In the genomic region with DNA sequence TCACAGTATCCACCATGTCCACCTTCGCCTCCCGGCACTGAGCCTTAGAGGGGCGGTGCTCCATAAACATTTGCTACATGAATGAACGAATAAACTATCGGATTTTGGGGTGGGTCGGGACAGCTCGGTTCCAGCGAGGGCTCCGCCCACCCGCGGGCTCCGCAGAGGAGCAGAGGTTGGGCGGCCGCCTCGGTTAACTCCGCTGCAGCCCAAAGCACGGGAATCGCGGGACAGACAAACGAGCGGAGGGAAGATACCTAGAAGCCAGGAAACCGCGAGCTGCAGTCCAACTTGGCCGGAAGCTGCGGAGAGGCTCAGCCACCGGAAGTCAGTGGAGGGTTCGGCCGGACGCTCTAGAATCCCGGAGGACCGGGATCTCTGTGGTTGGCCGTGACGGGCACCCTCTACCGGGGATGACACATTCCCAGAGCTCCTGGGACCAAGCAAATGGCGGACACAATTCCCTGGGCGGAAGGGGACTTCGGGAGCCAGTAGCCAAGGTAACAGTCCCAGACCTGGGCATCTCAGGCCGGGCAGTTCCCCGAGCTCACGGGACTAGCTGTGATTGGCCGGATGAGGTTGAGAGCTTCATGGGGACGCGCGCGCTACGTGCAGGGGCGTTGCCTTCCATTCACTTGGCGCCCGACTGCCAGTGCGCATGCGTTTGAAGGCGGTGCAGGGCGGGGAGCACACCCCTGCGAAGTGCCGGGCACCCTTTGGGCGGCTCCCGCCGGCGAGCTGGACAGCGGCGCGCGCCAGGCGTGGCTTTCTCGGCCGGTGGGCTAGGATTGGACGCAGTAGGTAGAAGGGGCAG, we compare ENCODE assay signal across 8 cellular contexts. TPM values are rescaled to one million over a fixed set of nuclear protein-coding genes. Genes with fewer than 3 reads are reported as not detected.
DNase-seq lines count a peak whose midpoint lies in the region; ATAC-seq and TF ChIP-seq lines count a peak whose summit lies in the region.

No MANE protein-coding gene starts in this region.

- H3K9me3 Mint-ChIP-seq in activated naive CD8-positive, alpha-beta T cell treated with anti-CD3 and anti-CD28 coated beads, Interleukin-2, amount 50 U/mL, for 24 hours, result no peaks in the 10 kb centered on the region
- no peaks in the 10 kb centered on the region for H3K9me3 Mint-ChIP-seq in osteocyte (ENCODE audit: unreplicated experiment)

- H3F3A ChIP-seq in SU-DHL-6 (ENCODE audit: insufficient read depth), result no peaks in the 10 kb centered on the region; the same call in 1 of the 2 replicates

- peak overlapping the region; percentile 63 for H3K27ac ChIP-seq in SU-DHL-6 (ENCODE audit: low read depth, low read length)
- peak overlapping the region; percentile 93 for H3K27ac ChIP-seq in thymus (ENCODE audit: low read depth)

- peak overlapping the region; percentile 97 for H3K27ac Mint-ChIP-seq in activated naive CD8-positive, alpha-beta T cell treated with anti-CD3 and anti-CD28 coated beads, Interleukin-2, amount 50 U/mL, for 24 hours
- H3K27ac Mint-ChIP-seq in osteocyte (ENCODE audit: unreplicated experiment), result peak overlapping the region; percentile 100

- H3K4me3 ChIP-seq in GM12875 (ENCODE audit: low read depth, low read length), result peak overlapping the region; percentile 90
- peak overlapping the region; percentile 82 for H3K4me3 ChIP-seq in SU-DHL-6 (ENCODE audit: insufficient read depth, low read length, poor library complexity, severe bottlenecking)
- H3K4me3 ChIP-seq in thymus (ENCODE audit: low read length), result peak overlapping the region; percentile 65

- peaks cover 5% of the 10 kb centered on the region; the same call in 1 of the 2 replicates for H3K79me2 ChIP-seq in SU-DHL-6 (ENCODE audit: insufficient read depth, low read length)

- H3K9me3 ChIP-seq in SU-DHL-6 (ENCODE audit: insufficient read depth, low read length) (no peaks in the 10 kb centered on the region), thymus (ENCODE audit: control insufficient read depth) (no peaks in the 10 kb centered on the region)

- H3K27me3 ChIP-seq in SU-DHL-6 (ENCODE audit: low read length), result no peaks in the 10 kb centered on the region
- H3K27me3 ChIP-seq in thymus (ENCODE audit: control insufficient read depth, insufficient read depth), result no peaks in the 10 kb centered on the region

- peak overlapping the region; percentile 93 for H2AFZ ChIP-seq in SU-DHL-6 (ENCODE audit: low read depth, low read length, severe bottlenecking)

- H3K4me3 Mint-ChIP-seq in activated naive CD8-positive, alpha-beta T cell treated with anti-CD3 and anti-CD28 coated beads, Interleukin-2, amount 50 U/mL, for 24 hours, result peak overlapping the region; percentile 99
- H3K4me3 Mint-ChIP-seq in osteocyte (ENCODE audit: unreplicated experiment), result peak overlapping the region; percentile 100

- no peaks in the 10 kb centered on the region for H4K20me1 ChIP-seq in SU-DHL-6 (ENCODE audit: low read depth, low read length)

- H3K36me3 ChIP-seq in SU-DHL-6 (ENCODE audit: low read length), result no peaks in the 10 kb centered on the region
- H3K36me3 ChIP-seq in thymus (ENCODE audit: control insufficient read depth, insufficient read depth), result peaks cover 32% of the 10 kb centered on the region

- peak; percentile 92 for ATAC-seq in HG02763 (IDR thresholded peaks at IDR 0.05; ENCODE audit: unreplicated experiment)
- ATAC-seq in activated naive CD8-positive, alpha-beta T cell treated with anti-CD3 and anti-CD28 coated beads, Interleukin-2, amount 50 U/mL, for 24 hours, result peak; percentile 94
- peak; percentile 98 for ATAC-seq in Right ventricle myocardium inferior

- under 1% methylated on average over 67 of the region's 67 CpGs for WGBS in thymus

- H3K9me2 ChIP-seq in SU-DHL-6 (replicated peaks; ENCODE audit: insufficient read depth, low read length), result no peaks in the 10 kb centered on the region

- DNase-seq in NCI-H1417 (lab: John Stamatoyannopoulos, UW) (peak; percentile 93 to 97 (median 96)), Right ventricle myocardium inferior (ENCODE audit: missing footprints) (peak; percentile 100), osteocyte (ENCODE audit: extremely low spot score, unreplicated experiment) (peak; percentile 100)
- peak; percentile 96 for DNase-seq in activated naive CD8-positive, alpha-beta T cell treated with anti-CD3 and anti-CD28 coated beads, Interleukin-2, amount 50 U/mL, for 24 hours

- no peak for TF ChIP-seq CTCF in GM12875 (IDR thresholded peaks at IDR 0.05; ENCODE audit: borderline replicate concordance, insufficient read depth, low read depth, low read length)
- TF ChIP-seq CTCF in SU-DHL-6 (IDR thresholded peaks at IDR 0.05; ENCODE audit: insufficient read depth, low read length, poor library complexity, severe bottlenecking), result no peak
- no peak for TF ChIP-seq CTCF in osteocyte (IDR thresholded peaks at IDR 0.05)

- intact Hi-C loops in Right ventricle myocardium inferior (cut with DNase I), result loop anchor here (5.0 kb wide), 1 partner anchor 269 kb away; a partner anchor contains a TSS

- peak overlapping the region; percentile 79 for H3K9ac ChIP-seq in SU-DHL-6 (ENCODE audit: low read length)

- H3K27me3 Mint-ChIP-seq in activated naive CD8-positive, alpha-beta T cell treated with anti-CD3 and anti-CD28 coated beads, Interleukin-2, amount 50 U/mL, for 24 hours, result no peaks in the 10 kb centered on the region
- no peaks in the 10 kb centered on the region for H3K27me3 Mint-ChIP-seq in osteocyte (ENCODE audit: unreplicated experiment)

- H3K36me3 Mint-ChIP-seq in activated naive CD8-positive, alpha-beta T cell treated with anti-CD3 and anti-CD28 coated beads, Interleukin-2, amount 50 U/mL, for 24 hours (ENCODE audit: low read depth), result peaks cover 6% of the 10 kb centered on the region
- peaks cover 17% of the 10 kb centered on the region for H3K36me3 Mint-ChIP-seq in osteocyte (ENCODE audit: unreplicated experiment)

- peaks cover 7% of the 10 kb centered on the region for H3K4me1 ChIP-seq in thymus (ENCODE audit: control insufficient read depth, insufficient read depth, low read length)

- peak overlapping the region; percentile 91 for H3K4me2 ChIP-seq in SU-DHL-6 (ENCODE audit: low read depth, low read length, poor library complexity, severe bottlenecking)

- H3K4me1 Mint-ChIP-seq in activated naive CD8-positive, alpha-beta T cell treated with anti-CD3 and anti-CD28 coated beads, Interleukin-2, amount 50 U/mL, for 24 hours, result peaks cover 14% of the 10 kb centered on the region
- peaks cover 19% of the 10 kb centered on the region for H3K4me1 Mint-ChIP-seq in osteocyte (ENCODE audit: unreplicated experiment)

RNA-seq across cellular contexts. Expression of a gene that starts 0.5 kb away (rescaled TPM):
- total RNA-seq in Right ventricle myocardium inferior, result 13.0 TPM
- 33.9 and 37.1 TPM in 2 replicates for total RNA-seq in osteocyte
- 13.7 TPM for polyA plus RNA-seq in thymus

RNA-seq across cellular contexts. Expression of a gene that starts 9.2 kb away (rescaled TPM):
- total RNA-seq in Right ventricle myocardium inferior, result 53.5 TPM
- 73.4 and 85.8 TPM in 2 replicates for total RNA-seq in osteocyte
- 10.2 TPM for polyA plus RNA-seq in thymus

RNA-seq across cellular contexts. Expression of a gene that starts 15.3 kb away (rescaled TPM):
- total RNA-seq in Right ventricle myocardium inferior (5.3 TPM), osteocyte (15.8 and 16.5 TPM in 2 replicates)
- polyA plus RNA-seq in thymus, result 6.4 TPM

RNA-seq across cellular contexts. Expression of a gene that starts 33.2 kb away (rescaled TPM):
- total RNA-seq in Right ventricle myocardium inferior, result 3.5 TPM
- total RNA-seq in osteocyte, result 0.39 and 0.89 TPM in 2 replicates
- polyA plus RNA-seq in thymus, result 0.98 TPM

Comparison
In these comparisons a context has a peak if more than half of its experiments do, and no peak if none do; other contexts are left out.
1. Peak in every context shown above with its lines: DNase-seq, ATAC-seq, H3K4me3 ChIP-seq and H3K27ac ChIP-seq.